Comparison of ENCODE assay signal across 18 cellular contexts in genomic region chr18:75003764-75004690, GRCh38.
DNase-seq lines count a peak whose midpoint lies in the region; ATAC-seq and TF ChIP-seq lines count a peak whose summit lies in the region.
"Had no signal": no experiment of that assay in that cellular context is flagged by ENCODE, and none has a peak within 500 bp of the region (broad histone marks: within the 10 kb centered on the region; RNA-seq: fewer than 3 reads in every experiment).

No MANE protein-coding gene starts in this region.

- peaks cover 0 to 23% (median 8%) of the 10 kb centered on the region in 4 donors for H3K4me1 ChIP-seq in tibial artery
- H3K4me1 ChIP-seq: Peyer's patch, prostate gland had no signal

- H3K4me3 ChIP-seq in fibroblast of villous mesenchyme (ENCODE audit: low read depth, low read length) (no peak overlapping the region), tibial artery (no peak overlapping the region)
- H3K4me3 ChIP-seq: Peyer's patch, prostate gland had no signal

- ATAC-seq in GM18519 (IDR thresholded peaks at IDR 0.05; ENCODE audit: low FRiP score, unreplicated experiment) (no peak), HG03565 (IDR thresholded peaks at IDR 0.05; ENCODE audit: unreplicated experiment) (no peak)

- intact Hi-C loops in tibial artery (cut with DNase I; ENCODE audit: low total_unique reads): no loop called here

- H3K27me3 ChIP-seq in tibial artery: no peaks in the 10 kb centered on the region
- H3K27me3 ChIP-seq: Peyer's patch had no signal

- H3K36me3 ChIP-seq in tibial artery: no peaks in the 10 kb centered on the region
- H3K36me3 ChIP-seq: Peyer's patch, prostate gland had no signal

- TF ChIP-seq CTCF in fibroblast of villous mesenchyme (IDR thresholded peaks at IDR 0.05; ENCODE audit: insufficient read depth, low read depth, low read length): no peak
- no peak for TF ChIP-seq CTCF in tibial artery (IDR thresholded peaks at IDR 0.05)

- H3K27ac ChIP-seq in tibial artery: peak overlapping the region; percentile 44 to 54
- H3K27ac ChIP-seq: Peyer's patch, prostate gland had no signal

- H3K9me3 ChIP-seq in tibial artery: no peaks in the 10 kb centered on the region
- H3K9me3 ChIP-seq: Peyer's patch, prostate gland had no signal

- DNase-seq in NCI-H2107 treated with DMSO at 0.1 percent for 48 hours (lab: John Stamatoyannopoulos, UW; ENCODE audit: unreplicated experiment): peak; percentile 17
- DNase-seq in NCI-H2107 (lab: John Stamatoyannopoulos, UW): no peak
- DNase-seq in NCI-H2171 treated with DMSO at 0.1 percent for 48 hours (lab: John Stamatoyannopoulos, UW): peak; percentile 32
- DNase-seq in fibroblast of villous mesenchyme (ENCODE audit: low read depth): peak; percentile 12
- no peak for DNase-seq in tibial artery
- no peak for DNase-seq in foreskin melanocyte
- DNase-seq: 8988T; activated CD4-positive, alpha-beta T cell treated with anti-CD3 and anti-CD28 coated beads for 48 hours; activated effector memory CD4-positive, alpha-beta T cell treated with anti-CD3 and anti-CD28 coated beads, Interleukin-2, amount 50 U/mL, for 16 hours; central memory CD4-positive, alpha-beta T cell; effector memory CD4-positive, alpha-beta T cell; islet precursor cell; MM.1S; NCI-H2081 treated with DMSO at 0.1 percent for 48 hours; Peyer's patch had no signal

Comparison
In these comparisons a context has a peak if more than half of its experiments do, and no peak if none do; other contexts are left out.
1. DNase-seq: peak in NCI-H2107 treated with DMSO at 0.1 percent for 48 hours (single experiment), NCI-H2171 treated with DMSO at 0.1 percent for 48 hours (single experiment) and fibroblast of villous mesenchyme (single experiment); none in NCI-H2107 (single experiment), tibial artery (0 of 2) and foreskin melanocyte (single experiment).